In the genomic region with DNA sequence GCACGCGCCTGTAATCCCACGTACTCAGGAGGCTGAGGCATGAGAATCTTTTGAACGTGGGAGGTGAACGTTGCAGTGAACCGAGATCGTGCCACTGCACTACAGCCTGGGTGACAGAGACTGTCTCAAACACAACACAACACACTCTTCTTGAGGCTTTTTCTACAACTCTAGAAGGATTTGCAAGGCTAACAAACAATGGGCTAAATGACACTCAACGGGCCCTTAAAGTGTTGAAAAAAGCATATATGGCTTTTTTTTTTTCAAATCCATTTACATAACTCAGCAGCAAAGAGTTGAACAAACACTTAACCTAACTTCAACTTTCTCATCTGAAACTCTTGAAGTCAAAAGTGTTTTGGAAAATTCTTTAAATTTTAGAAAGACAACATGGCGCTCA, we compare ENCODE assay signal across 12 cellular contexts.
"Had no signal": no experiment of that assay in that cellular context is flagged by ENCODE, and none has a peak within 500 bp of the region (broad histone marks: within the 10 kb centered on the region; RNA-seq: fewer than 3 reads in every experiment).

No MANE protein-coding gene starts in this region.

- H3K9me3 Mint-ChIP-seq: activated naive CD4-positive, alpha-beta T cell treated with anti-CD3 and anti-CD28 coated beads, Interleukin-2, amount 50 U/mL, for 24 hours had no signal

- H3K4me3 ChIP-seq: breast epithelium, lung, SK-N-MC, tibial nerve had no signal

- H3K9me3 ChIP-seq: breast epithelium, tibial nerve had no signal

- H3K27ac Mint-ChIP-seq: naive B cell, progenitor cell of endocrine pancreas, WTC11 had no signal

- H3K27me3 Mint-ChIP-seq: activated naive CD4-positive, alpha-beta T cell treated with anti-CD3 and anti-CD28 coated beads, Interleukin-2, amount 50 U/mL, for 24 hours; naive B cell; progenitor cell of endocrine pancreas; stimulated activated naive B cell treated with anti-CD40 and anti-IgM and Interleukin-4, amounts not matched to agents 10 μg/mL and 1 μg/mL and 100 μg/mL, for 72 hours had no signal

- H3K4me1 ChIP-seq: breast epithelium had no signal

- DNase-seq: naive B cell; nucleus accumbens; right cardiac atrium; stimulated activated CD4-positive, alpha-beta T cell treated with anti-CD3 and anti-CD28 coated beads, Interleukin-1b, Interleukin-23, amount 100 ng/mL, for 48 hours; stimulated activated naive B cell treated with anti-CD40 and anti-IgM and Interleukin-4, amounts not matched to agents 10 μg/mL and 1 μg/mL and 100 μg/mL, for 72 hours had no signal

- H3K27ac ChIP-seq: breast epithelium, tibial nerve had no signal

- H3K4me3 Mint-ChIP-seq: activated naive CD4-positive, alpha-beta T cell treated with anti-CD3 and anti-CD28 coated beads, Interleukin-2, amount 50 U/mL, for 24 hours; naive B cell; stimulated activated naive B cell treated with anti-CD40 and anti-IgM and Interleukin-4, amounts not matched to agents 10 μg/mL and 1 μg/mL and 100 μg/mL, for 72 hours; WTC11 had no signal

- H3K27me3 ChIP-seq: breast epithelium, tibial nerve had no signal

- H3K36me3 ChIP-seq: breast epithelium had no signal

- ATAC-seq: right cardiac atrium; stimulated activated naive B cell treated with anti-CD40 and anti-IgM and Interleukin-4, amounts not matched to agents 10 μg/mL and 1 μg/mL and 100 μg/mL, for 72 hours; WTC11 had no signal
